32 cellular contexts compared by ENCODE assay signal in the genomic region with DNA sequence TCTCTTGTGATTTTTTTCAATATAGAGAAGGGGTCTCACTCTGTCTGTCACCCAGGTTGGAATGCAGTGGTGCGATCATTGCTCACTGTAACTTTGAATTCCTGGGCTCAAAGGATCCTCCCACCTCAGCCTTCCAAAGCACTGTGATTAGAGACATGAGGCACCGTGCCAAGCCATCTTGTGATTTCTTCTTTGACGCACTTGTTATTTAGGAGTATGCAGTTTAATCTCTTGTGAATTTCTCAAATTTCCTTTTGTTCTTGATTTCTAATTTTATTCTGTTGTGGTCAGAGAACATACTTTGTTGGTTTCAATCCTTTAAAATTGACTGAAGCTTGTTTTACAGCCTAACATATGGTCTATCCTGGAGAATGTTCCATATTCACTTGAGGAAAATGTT. TPM values are rescaled to one million over a fixed set of nuclear protein-coding genes. Genes with fewer than 3 reads are reported as not detected.
DNase-seq lines count a peak whose midpoint lies in the region; TF ChIP-seq lines count a peak whose summit lies in the region.
"Had no signal": no experiment of that assay in that cellular context is flagged by ENCODE, and none has a peak within 500 bp of the region (broad histone marks: within the 10 kb centered on the region; RNA-seq: fewer than 3 reads in every experiment).

No MANE protein-coding gene starts in this region.

- no peak overlapping the region for H3K27ac Mint-ChIP-seq in activated naive CD4-positive, alpha-beta T cell treated with anti-CD3 and anti-CD28 coated beads for 36 hours
- H3K27ac Mint-ChIP-seq: activated CD4-positive, alpha-beta T cell treated with anti-CD3 and anti-CD28 coated beads, Interleukin-2, amount 10 ng/mL, durations not matched to agents 7 days and 5 days; activated CD8-positive, alpha-beta memory T cell treated with anti-CD3 and anti-CD28 coated beads, Interleukin-2, amount 10 ng/mL, durations not matched to agents 7 days and 5 days; activated T-cell treated with anti-CD3 and anti-CD28 coated beads, Interleukin-2, amount 50 U/mL, for 72 hours; endodermal cell; WTC11 had no signal

- no peaks in the 10 kb centered on the region for H3K4me1 ChIP-seq in testis
- H3K4me1 ChIP-seq: esophagus muscularis mucosa, left lung, spleen had no signal

- no peaks in the 10 kb centered on the region for H3K9me3 ChIP-seq in testis
- H3K9me3 ChIP-seq: esophagus muscularis mucosa, left lung, spleen had no signal

- CTCF ChIA-PET in activated naive CD4-positive, alpha-beta T cell treated with anti-CD3 and anti-CD28 coated beads for 36 hours (lab: Charles Lee): interaction anchor here (0.6 kb wide), 1 partner anchor 64 kb away, joined by 3 read pairs; no protein-coding TSS in a partner anchor

- H3K27ac ChIP-seq in testis: peak overlapping the region; percentile 41 to 66
- H3K27ac ChIP-seq: esophagus muscularis mucosa, left lung, spleen had no signal

- TF ChIP-seq CTCF in testis (IDR thresholded peaks at IDR 0.05): no peak

- peak; percentile 64 for DNase-seq in DMS79 treated with DMSO at 0.1 percent for 48 hours (lab: John Stamatoyannopoulos, UW)
- DNase-seq in DMS79 (lab: John Stamatoyannopoulos, UW): no peak
- peak; percentile 58 for DNase-seq in amniotic epithelial cell (ENCODE audit: low read depth)
- DNase-seq in foreskin melanocyte: peak; percentile 86
- DNase-seq in testis: peak; percentile 93
- DNase-seq in midbrain (lab: John Stamatoyannopoulos, UW): no peak
- no peak for DNase-seq in activated naive CD4-positive, alpha-beta T cell treated with anti-CD3 and anti-CD28 coated beads for 36 hours
- DNase-seq in putamen (ENCODE audit: low spot score): no peak
- DNase-seq: 8988T; activated CD4-positive, alpha-beta T cell treated with anti-CD3 and anti-CD28 coated beads, Interleukin-2, amount 10 ng/mL, durations not matched to agents 7 days and 5 days; activated CD8-positive, alpha-beta memory T cell treated with anti-CD3 and anti-CD28 coated beads, Interleukin-2, amount 10 ng/mL, durations not matched to agents 7 days and 5 days; activated naive CD4-positive, alpha-beta T cell treated with anti-CD3 and anti-CD28 coated beads, Interleukin-2, amount 50 U/mL, for 16 hours; activated T-cell treated with anti-CD3 and anti-CD28 coated beads, Interleukin-2, amount 50 U/mL, for 72 hours; CD4-positive, alpha-beta memory T cell; DMS153; endodermal cell; GOT3; Karpas-422; left lung; mesendoderm; MV-4-11; naive thymus-derived CD4-positive, alpha-beta T cell; NCI-H1694; NCI-H526; nucleus accumbens; SHP77 treated with DMSO at 0.1 percent for 48 hours; spleen; stimulated activated CD4-positive, alpha-beta T cell treated with anti-CD3 and anti-CD28 coated beads, Interleukin-4, amount 100 ng/mL, for 1 hour; SW 1271; T-helper 9 cell had no signal

- WGBS in testis, 2 donors: 60 to 63% methylated on average over 3 of the region's 3 CpGs

- H3K36me3 ChIP-seq in testis (ENCODE audit: low read depth, missing control alignments): no peaks in the 10 kb centered on the region
- H3K36me3 ChIP-seq: esophagus muscularis mucosa, left lung, spleen had no signal

- intact Hi-C loops in testis (cut with DNase I; ENCODE audit: low total_unique reads): no loop called here
- intact Hi-C loops in activated naive CD4-positive, alpha-beta T cell treated with anti-CD3 and anti-CD28 coated beads for 36 hours (cut with micrococcal nuclease): no loop called here

- H3K27me3 Mint-ChIP-seq in activated naive CD4-positive, alpha-beta T cell treated with anti-CD3 and anti-CD28 coated beads for 36 hours (ENCODE audit: low read depth): peaks cover 6% of the 10 kb centered on the region

- no peak overlapping the region for H3K4me3 ChIP-seq in testis
- H3K4me3 ChIP-seq: esophagus muscularis mucosa, left lung, spleen had no signal

- H3K36me3 Mint-ChIP-seq in activated naive CD4-positive, alpha-beta T cell treated with anti-CD3 and anti-CD28 coated beads for 36 hours (ENCODE audit: low read depth): no peaks in the 10 kb centered on the region
- H3K36me3 Mint-ChIP-seq: activated CD8-positive, alpha-beta memory T cell treated with anti-CD3 and anti-CD28 coated beads, Interleukin-2, amount 10 ng/mL, durations not matched to agents 7 days and 5 days; naive thymus-derived CD4-positive, alpha-beta T cell; WTC11 had no signal

- H3K4me1 Mint-ChIP-seq in activated naive CD4-positive, alpha-beta T cell treated with anti-CD3 and anti-CD28 coated beads for 36 hours (ENCODE audit: low read depth): no peaks in the 10 kb centered on the region
- H3K4me1 Mint-ChIP-seq: activated CD4-positive, alpha-beta T cell treated with anti-CD3 and anti-CD28 coated beads, Interleukin-2, amount 10 ng/mL, durations not matched to agents 7 days and 5 days; activated CD8-positive, alpha-beta memory T cell treated with anti-CD3 and anti-CD28 coated beads, Interleukin-2, amount 10 ng/mL, durations not matched to agents 7 days and 5 days; CD4-positive, alpha-beta memory T cell; endodermal cell; naive thymus-derived CD4-positive, alpha-beta T cell; WTC11 had no signal

- H3K4me3 Mint-ChIP-seq in activated naive CD4-positive, alpha-beta T cell treated with anti-CD3 and anti-CD28 coated beads for 36 hours: no peak overlapping the region
- H3K4me3 Mint-ChIP-seq: activated CD4-positive, alpha-beta T cell treated with anti-CD3 and anti-CD28 coated beads, Interleukin-2, amount 10 ng/mL, durations not matched to agents 7 days and 5 days; activated CD8-positive, alpha-beta memory T cell treated with anti-CD3 and anti-CD28 coated beads, Interleukin-2, amount 10 ng/mL, durations not matched to agents 7 days and 5 days; activated T-cell treated with anti-CD3 and anti-CD28 coated beads, Interleukin-2, amount 50 U/mL, for 72 hours; CD4-positive, alpha-beta memory T cell; endodermal cell; naive thymus-derived CD4-positive, alpha-beta T cell; WTC11 had no signal

- H3K27me3 ChIP-seq in testis: no peaks in the 10 kb centered on the region
- H3K27me3 ChIP-seq: esophagus muscularis mucosa, left lung, spleen had no signal

- TF ChIP-seq POLR2A in testis (IDR thresholded peaks at IDR 0.05): no peak

- H3K9me3 Mint-ChIP-seq in activated naive CD4-positive, alpha-beta T cell treated with anti-CD3 and anti-CD28 coated beads for 36 hours: no peaks in the 10 kb centered on the region
- H3K9me3 Mint-ChIP-seq: activated CD4-positive, alpha-beta T cell treated with anti-CD3 and anti-CD28 coated beads, Interleukin-2, amount 10 ng/mL, durations not matched to agents 7 days and 5 days; activated T-cell treated with anti-CD3 and anti-CD28 coated beads, Interleukin-2, amount 50 U/mL, for 72 hours; CD4-positive, alpha-beta memory T cell; endodermal cell; naive thymus-derived CD4-positive, alpha-beta T cell had no signal

RNA-seq across cellular contexts. Expression of gene IPO5, which starts 14.5 kb away (rescaled TPM):
- 100 to 1,000 TPM; 231 to 323 TPM for total RNA-seq in testis
- polyA plus RNA-seq in testis (ENCODE audit: insufficient read depth, low read depth, low replicate concordance): 465 TPM
- total RNA-seq in activated naive CD4-positive, alpha-beta T cell treated with anti-CD3 and anti-CD28 coated beads for 36 hours: 100 to 1,000 TPM; 254 to 257 TPM

Comparison
In these comparisons a context has a peak if more than half of its experiments do, and no peak if none do; other contexts are left out.
1. DNase-seq: peak in DMS79 treated with DMSO at 0.1 percent for 48 hours (single experiment), amniotic epithelial cell (single experiment), foreskin melanocyte (single experiment) and testis (single experiment); none in DMS79 (single experiment), midbrain (single experiment), activated naive CD4-positive, alpha-beta T cell treated with anti-CD3 and anti-CD28 coated beads for 36 hours (single experiment) and putamen (single experiment).